16 cellular contexts compared by ENCODE assay signal in genomic region chr9:94929373-94929764, GRCh38.
DNase-seq lines count a peak whose midpoint lies in the region; ATAC-seq, FAIRE-seq and TF ChIP-seq lines count a peak whose summit lies in the region.
"Had no signal": no experiment of that assay in that cellular context is flagged by ENCODE, and none has a peak within 500 bp of the region (broad histone marks: within the 10 kb centered on the region; RNA-seq: fewer than 3 reads in every experiment).

No MANE protein-coding gene starts in this region.

- no peak overlapping the region for H3K4me3 Mint-ChIP-seq in activated T-helper 17 cell treated with anti-CD3 and anti-CD28 coated beads, Interleukin-2, amount 50 U/mL, for 72 hours
- H3K4me3 Mint-ChIP-seq: activated naive CD4-positive, alpha-beta T cell treated with anti-CD3 and anti-CD28 coated beads for 36 hours; dendritic cell treated with granulocyte-macrophage colony-stimulating factor and Interleukin-4, amounts not matched to agents 40 ng/mL and 50 ng/mL, for 4 days; stimulated activated naive CD8-positive, alpha-beta T cell treated with anti-CD3 and anti-CD28 coated beads, Interleukin-15, amount 100 ng/mL, for 72 hours had no signal

- CTCF ChIA-PET in RWPE1 (lab: Yijun Ruan, JAX) = interaction anchor here (0.5 to 1.0 kb wide), 3 partner anchors 9 to 199 kb away, joined by 3 read pairs; no protein-coding TSS in a partner anchor

- peak; percentile 90 for FAIRE-seq in keratinocyte (lab: Jason Lieb, UNC)
- FAIRE-seq in RCC 7860 (lab: Jason Lieb, UNC) = no peak

- H3K27me3 Mint-ChIP-seq in activated T-helper 17 cell treated with anti-CD3 and anti-CD28 coated beads, Interleukin-2, amount 50 U/mL, for 72 hours = no peaks in the 10 kb centered on the region
- H3K27me3 Mint-ChIP-seq: dendritic cell treated with granulocyte-macrophage colony-stimulating factor and Interleukin-4, amounts not matched to agents 40 ng/mL and 50 ng/mL, for 4 days; stimulated activated naive CD8-positive, alpha-beta T cell treated with anti-CD3 and anti-CD28 coated beads, Interleukin-15, amount 100 ng/mL, for 72 hours had no signal

- peaks cover 6% of the 10 kb centered on the region for H3K4me1 Mint-ChIP-seq in activated T-helper 17 cell treated with anti-CD3 and anti-CD28 coated beads, Interleukin-2, amount 50 U/mL, for 72 hours
- H3K4me1 Mint-ChIP-seq: stimulated activated naive CD8-positive, alpha-beta T cell treated with anti-CD3 and anti-CD28 coated beads, Interleukin-15, amount 100 ng/mL, for 72 hours had no signal

- no peaks in the 10 kb centered on the region for H3K79me2 ChIP-seq in keratinocyte (ENCODE audit: control insufficient read depth, insufficient read depth, low read length)

- no peaks in the 10 kb centered on the region for H3K9me1 ChIP-seq in keratinocyte (ENCODE audit: control insufficient read depth, extremely low read depth, insufficient read depth, low read length)

- dilution Hi-C loops in keratinocyte (cut with MboI; ENCODE audit: extremely low pct_ligation_motif_present, low sequenced_read_pairs) = no loop called here

- no peaks in the 10 kb centered on the region for H3K27me3 ChIP-seq in keratinocyte (ENCODE audit: control insufficient read depth, extremely low read depth, insufficient read depth, low read length)

- peaks cover 38% of the 10 kb centered on the region for H3K4me1 ChIP-seq in keratinocyte (ENCODE audit: control insufficient read depth, extremely low read depth, insufficient read depth, low read length)

- H3K4me2 ChIP-seq in keratinocyte (ENCODE audit: control insufficient read depth, extremely low read depth, insufficient read depth, low read depth, low read length) = peak overlapping the region; percentile 0

- no peaks in the 10 kb centered on the region for H3K36me3 Mint-ChIP-seq in activated T-helper 17 cell treated with anti-CD3 and anti-CD28 coated beads, Interleukin-2, amount 50 U/mL, for 72 hours (ENCODE audit: low read depth)

- H3K27ac ChIP-seq in RWPE1 (peak overlapping the region; percentile 93), keratinocyte (ENCODE audit: control insufficient read depth, insufficient read depth, low read length) (peak overlapping the region; percentile 77), substantia nigra (ENCODE audit: low read depth, low read length, poor library complexity, severe bottlenecking) (peak overlapping the region; percentile 49)

- ATAC-seq in activated T-helper 17 cell treated with anti-CD3 and anti-CD28 coated beads, Interleukin-2, amount 50 U/mL, for 72 hours (replicated peaks) = no peak
- ATAC-seq: stimulated activated naive CD8-positive, alpha-beta T cell treated with anti-CD3 and anti-CD28 coated beads, Interleukin-15, amount 100 ng/mL, for 72 hours had no signal

- H3K9me3 Mint-ChIP-seq in activated T-helper 17 cell treated with anti-CD3 and anti-CD28 coated beads, Interleukin-2, amount 50 U/mL, for 72 hours = no peaks in the 10 kb centered on the region
- H3K9me3 Mint-ChIP-seq: activated naive CD4-positive, alpha-beta T cell treated with anti-CD3 and anti-CD28 coated beads for 36 hours; dendritic cell treated with granulocyte-macrophage colony-stimulating factor and Interleukin-4, amounts not matched to agents 40 ng/mL and 50 ng/mL, for 4 days; stimulated activated naive CD8-positive, alpha-beta T cell treated with anti-CD3 and anti-CD28 coated beads, Interleukin-15, amount 100 ng/mL, for 72 hours had no signal

- no peaks in the 10 kb centered on the region for H3K9me3 ChIP-seq in keratinocyte (ENCODE audit: control insufficient read depth, low read depth, low read length)

- H3K4me3 ChIP-seq in epithelial cell of esophagus (ENCODE audit: low read length) (no peak overlapping the region), keratinocyte (ENCODE audit: control insufficient read depth in 2 of 3, extremely low read depth in 1 of 3, insufficient read depth in 2 of 3, low read depth in 1 of 3, low read length in 3 of 3) (no peak overlapping the region)

- POLR2A ChIA-PET in RWPE1 (lab: Yijun Ruan, JAX; ENCODE audit: low non-redundant PET) = no interaction called here

- peaks cover 0 to 3% of the 10 kb centered on the region in 2 experiments for H3K36me3 ChIP-seq in keratinocyte (ENCODE audit: control insufficient read depth in 2 of 2, extremely low read depth in 1 of 2, insufficient read depth in 2 of 2, low read length in 2 of 2)

- DNase-seq in RWPE1 (ENCODE audit: low spot score) (peak; percentile 97), epithelial cell of esophagus (ENCODE audit: low read depth) (peak; percentile 94), keratinocyte (ENCODE audit: low read depth, low spot score) (no peak), substantia nigra (lab: John Stamatoyannopoulos, UW) (peak in 1 of 49 donors; percentile 50), RCC 7860 (ENCODE audit: low spot score) (no peak), COLO829 (ENCODE audit: low spot score) (no peak)
- DNase-seq in stimulated activated CD4-positive, alpha-beta T cell treated with anti-CD3 and anti-CD28 coated beads, Interleukin-4, amount 100 ng/mL, for 24 hours = no peak
- DNase-seq: activated naive CD4-positive, alpha-beta T cell treated with anti-CD3 and anti-CD28 coated beads for 36 hours; GF-D8; midbrain; NCI-H446 treated with DMSO at 0.1 percent for 48 hours; RPMI8226; stimulated activated naive CD8-positive, alpha-beta T cell treated with anti-CD3 and anti-CD28 coated beads, Interleukin-15, amount 100 ng/mL, for 72 hours; T1000 had no signal

- no peak overlapping the region for H2AFZ ChIP-seq in keratinocyte (ENCODE audit: control insufficient read depth, low read length)

- TF ChIP-seq CTCF in RWPE1 (conservative IDR thresholded peaks at IDR 0.05; ENCODE audit: low read depth) = no peak
- no peak for TF ChIP-seq CTCF in epithelial cell of esophagus (IDR thresholded peaks at IDR 0.05; ENCODE audit: insufficient read depth, low read depth, low read length, missing control alignments)
- no peak for TF ChIP-seq CTCF in keratinocyte (optimal IDR thresholded peaks at IDR 0.05 in 1 of 3, IDR thresholded peaks at IDR 0.05 in 1 of 3, conservative IDR thresholded peaks at IDR 0.05 in 1 of 3; ENCODE audit: extremely low read depth in 1 of 3, insufficient read depth in 2 of 3, low read length in 3 of 3)

- H3K9ac ChIP-seq in keratinocyte (ENCODE audit: control insufficient read depth, extremely low read depth, insufficient read depth, low read length) = peak overlapping the region; percentile 48

- H3K27ac Mint-ChIP-seq in activated T-helper 17 cell treated with anti-CD3 and anti-CD28 coated beads, Interleukin-2, amount 50 U/mL, for 72 hours = no peak overlapping the region
- H3K27ac Mint-ChIP-seq: activated naive CD4-positive, alpha-beta T cell treated with anti-CD3 and anti-CD28 coated beads for 36 hours; dendritic cell treated with granulocyte-macrophage colony-stimulating factor and Interleukin-4, amounts not matched to agents 40 ng/mL and 50 ng/mL, for 4 days; stimulated activated naive CD8-positive, alpha-beta T cell treated with anti-CD3 and anti-CD28 coated beads, Interleukin-15, amount 100 ng/mL, for 72 hours had no signal

- H4K20me1 ChIP-seq in keratinocyte (ENCODE audit: control insufficient read depth, extremely low read depth, insufficient read depth, low read length) = no peaks in the 10 kb centered on the region

Comparison
In these comparisons a context has a peak if more than half of its experiments do, and no peak if none do; other contexts are left out.
1. DNase-seq: peak in RWPE1 (single experiment) and epithelial cell of esophagus (single experiment); none in keratinocyte (single experiment), stimulated activated CD4-positive, alpha-beta T cell treated with anti-CD3 and anti-CD28 coated beads, Interleukin-4, amount 100 ng/mL, for 24 hours (single experiment), RCC 7860 (single experiment) and COLO829 (single experiment).
2. Peak in every context shown above with its lines, with median percentiles within 50 percentile points of each other: H3K27ac ChIP-seq.